9 cellular contexts compared by ENCODE assay signal in the genomic region with DNA sequence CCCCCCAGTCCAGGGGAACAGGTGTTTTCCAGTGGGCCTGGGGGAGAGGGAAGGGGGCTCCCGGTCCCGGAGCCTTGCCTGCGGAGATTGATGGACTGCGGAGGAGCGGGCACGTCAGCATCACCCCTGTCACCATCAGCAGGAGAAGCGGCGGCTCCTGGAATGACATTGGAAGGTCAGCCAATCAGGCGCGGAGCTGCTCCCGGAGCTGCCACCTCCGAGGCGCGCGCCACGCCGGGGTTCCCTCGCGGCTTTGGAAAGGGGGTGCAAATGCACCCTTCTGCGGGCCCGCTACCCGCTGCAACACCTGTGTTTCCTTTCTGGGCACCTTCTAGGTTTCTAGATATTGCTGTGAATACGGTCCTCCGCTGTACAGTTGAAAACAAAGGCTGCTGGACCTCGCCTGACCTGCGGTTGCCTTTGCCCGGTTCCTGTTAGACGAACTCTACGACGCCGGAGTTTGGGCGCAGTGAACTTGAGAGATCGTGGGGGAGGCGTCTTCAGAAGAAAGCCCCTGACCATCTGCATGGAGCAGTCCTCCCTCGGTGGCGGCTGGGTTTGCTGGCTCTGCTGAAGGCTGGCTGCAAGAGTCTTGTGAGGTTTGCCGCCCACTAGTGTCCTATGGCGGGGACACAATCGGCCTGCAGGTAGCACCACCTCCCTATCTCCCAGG. TPM values are rescaled to one million over a fixed set of nuclear protein-coding genes. Genes with fewer than 3 reads are reported as not detected.
DNase-seq lines count a peak whose midpoint lies in the region; ATAC-seq and TF ChIP-seq lines count a peak whose summit lies in the region.
"Had no signal": no experiment of that assay in that cellular context is flagged by ENCODE, and none has a peak within 500 bp of the region (broad histone marks: within the 10 kb centered on the region; RNA-seq: fewer than 3 reads in every experiment).

No MANE protein-coding gene starts in this region.

- no peak overlapping the region for H3K9ac ChIP-seq in iPS-18a (ENCODE audit: low read length)

- H3K36me3 ChIP-seq in RWPE2 (ENCODE audit: low read depth) (no peaks in the 10 kb centered on the region), iPS-18a (ENCODE audit: control insufficient read depth, low read depth, low read length) (no peaks in the 10 kb centered on the region), thoracic aorta (no peaks in the 10 kb centered on the region), uterus (no peaks in the 10 kb centered on the region)

- H3K4me1 ChIP-seq in RWPE2 (ENCODE audit: insufficient read depth, poor library complexity, severe bottlenecking), result peaks cover 47% of the 10 kb centered on the region
- H3K4me1 ChIP-seq in iPS-18a (ENCODE audit: control insufficient read depth, low read depth, low read length), result no peaks in the 10 kb centered on the region
- no peaks in the 10 kb centered on the region for H3K4me1 ChIP-seq in thoracic aorta (ENCODE audit: control insufficient read depth in 1 of 2, low read depth in 2 of 2)
- no peaks in the 10 kb centered on the region for H3K4me1 ChIP-seq in uterus

- H3K27me3 ChIP-seq in RWPE2 (ENCODE audit: insufficient read depth, poor library complexity, severe bottlenecking) (no peaks in the 10 kb centered on the region), iPS-18a (ENCODE audit: control insufficient read depth, insufficient read depth, low read length) (peaks cover 47% of the 10 kb centered on the region), thoracic aorta (replicated peaks; ENCODE audit: insufficient read depth) (no peaks in the 10 kb centered on the region), uterus (peaks cover 0 to 18% of the 10 kb centered on the region in 2 donors)

- intact Hi-C loops in uterus (cut with DNase I; ENCODE audit: low total_unique reads), result no loop called here

- H3K9me3 ChIP-seq in RWPE2 (ENCODE audit: severe bottlenecking), result no peaks in the 10 kb centered on the region
- no peaks in the 10 kb centered on the region for H3K9me3 ChIP-seq in iPS-18a (ENCODE audit: control insufficient read depth, low read depth, low read length)
- no peaks in the 10 kb centered on the region for H3K9me3 ChIP-seq in thoracic aorta
- H3K9me3 ChIP-seq in uterus, result no peaks in the 10 kb centered on the region

- ATAC-seq in RWPE2 (ENCODE audit: low read depth) (peak; percentile 59), thoracic aorta (ENCODE audit: insufficient number of reproducible peaks, low FRiP score, low read depth) (no peak), HG02588 (IDR thresholded peaks at IDR 0.05; ENCODE audit: unreplicated experiment) (no peak), GM19351 (IDR thresholded peaks at IDR 0.05; ENCODE audit: unreplicated experiment) (no peak)

- TF ChIP-seq CTCF in RWPE2 (IDR thresholded peaks at IDR 0.05; ENCODE audit: poor library complexity, severe bottlenecking), result peak; percentile 70
- TF ChIP-seq CTCF in thoracic aorta (IDR thresholded peaks at IDR 0.05), result no peak
- peak in 1 of 4 experiments; percentile 10 for TF ChIP-seq CTCF in uterus (IDR thresholded peaks at IDR 0.05)

- peak; percentile 4 for DNase-seq in stimulated activated CD4-positive, alpha-beta T cell treated with anti-CD3 and anti-CD28 coated beads, Interleukin-1b, Interleukin-23, amount 100 ng/mL, for 48 hours
- no peak for DNase-seq in stimulated activated CD4-positive, alpha-beta T cell treated with anti-CD3 and anti-CD28 coated beads, Interleukin-4, amount 100 ng/mL, for 1 hour
- no peak for DNase-seq in RWPE2 (ENCODE audit: low spot score)
- DNase-seq in thoracic aorta (ENCODE audit: low spot score), result no peak
- DNase-seq in uterus, result no peak

- H3K4me3 ChIP-seq in RWPE2 (ENCODE audit: severe bottlenecking) (peak overlapping the region; percentile 7), iPS-18a (ENCODE audit: low read length) (peak overlapping the region; percentile 71), thoracic aorta (peak overlapping the region; percentile 42), uterus (no peak overlapping the region)

- TF ChIP-seq POLR2A in uterus (IDR thresholded peaks at IDR 0.05), result no peak

- H3K27ac ChIP-seq in RWPE2 (ENCODE audit: poor library complexity, severe bottlenecking) (no peak overlapping the region), iPS-18a (ENCODE audit: low read length) (no peak overlapping the region), thoracic aorta (no peak overlapping the region), uterus (no peak overlapping the region)

RNA-seq across cellular contexts. Expression of a gene that starts 5.3 kb away (rescaled TPM):
- total RNA-seq in thoracic aorta (not detected), uterus (under 1 TPM in 1 of 4 donors, not detected in 3; 0.07 TPM)
- total RNA-seq: natural killer cell treated with Interleukin-12 subunit alpha and Interleukin-12 subunit beta and Interleukin-15 and Interleukin-18, amount 100 ng/mL, for 72 hours had no signal

Comparison
In these comparisons a context has a peak if more than half of its experiments do, and no peak if none do; other contexts are left out.
1. H3K4me3 ChIP-seq: peak in RWPE2 (single experiment), iPS-18a (single experiment) and thoracic aorta (single experiment); none in uterus (0 of 2).